8 cellular contexts compared by ENCODE assay signal in the genomic region with DNA sequence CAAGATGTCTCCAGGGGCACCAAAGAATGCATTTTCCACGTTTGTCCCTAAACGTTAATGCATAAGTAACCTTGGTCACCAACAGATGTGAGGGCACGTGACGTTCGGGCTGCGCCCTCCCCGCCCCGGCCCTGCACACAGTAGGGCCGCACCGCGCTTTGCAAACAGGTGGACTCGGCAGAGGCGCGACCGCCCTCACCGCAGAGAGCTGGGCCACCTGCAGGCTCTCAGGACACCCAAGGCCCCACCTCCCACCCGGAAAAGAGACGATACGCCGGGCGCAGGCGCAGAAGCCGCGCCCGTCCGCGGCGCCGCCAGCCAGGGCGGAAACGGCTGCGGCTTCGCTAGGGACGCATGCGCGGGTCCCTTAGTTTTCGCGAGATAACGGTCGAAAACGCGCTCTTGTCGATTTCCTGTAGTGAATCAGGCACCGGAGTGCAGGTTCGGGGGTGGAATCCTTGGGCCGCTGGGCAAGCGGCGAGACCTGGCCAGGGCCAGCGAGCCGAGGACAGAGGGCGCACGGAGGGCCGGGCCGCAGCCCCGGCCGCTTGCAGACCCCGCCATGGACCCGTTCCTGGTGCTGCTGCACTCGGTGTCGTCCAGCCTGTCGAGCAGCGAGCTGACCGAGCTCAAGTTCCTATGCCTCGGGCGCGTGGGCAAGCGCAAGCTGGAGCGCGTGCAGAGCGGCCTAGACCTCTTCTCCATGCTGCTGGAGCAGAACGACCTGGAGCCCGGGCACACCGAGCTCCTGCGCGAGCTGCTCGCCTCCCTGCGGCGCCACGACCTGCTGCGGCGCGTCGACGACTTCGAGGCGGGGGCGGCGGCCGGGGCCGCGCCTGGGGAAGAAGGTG. TPM values are rescaled to one million over a fixed set of nuclear protein-coding genes. Genes with fewer than 3 reads are reported as not detected.
DNase-seq lines count a peak whose midpoint lies in the region; ATAC-seq and TF ChIP-seq lines count a peak whose summit lies in the region.

A gene with protein sequence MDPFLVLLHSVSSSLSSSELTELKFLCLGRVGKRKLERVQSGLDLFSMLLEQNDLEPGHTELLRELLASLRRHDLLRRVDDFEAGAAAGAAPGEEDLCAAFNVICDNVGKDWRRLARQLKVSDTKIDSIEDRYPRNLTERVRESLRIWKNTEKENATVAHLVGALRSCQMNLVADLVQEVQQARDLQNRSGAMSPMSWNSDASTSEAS (plus strand): TSS at position 399 of the 851 bp plus-strand sequence. CDS start 164 bp downstream, at position 563.

- POLR2A ChIA-PET in CD4-positive, alpha-beta memory T cell (lab: Charles Lee; ENCODE audit: partially characterized antibody) = interaction anchor here (0.5 to 2.1 kb wide), 5 partner anchors 9 to 70 kb away, joined by 3 to 22 read pairs (median 3); a partner anchor contains a TSS

- peak; percentile 90 to 92 (median 90) for DNase-seq in CD4-positive, alpha-beta memory T cell
- DNase-seq in HS-27A (ENCODE audit: low read depth) = peak; percentile 88
- DNase-seq in NOMO-1 treated with DMSO at 0.1 percent for 48 hours (lab: John Stamatoyannopoulos, UW; ENCODE audit: unreplicated experiment) = peak; percentile 86
- DNase-seq in activated CD8-positive, alpha-beta memory T cell treated with anti-CD3 and anti-CD28 coated beads, Interleukin-2, amount 10 ng/mL, durations not matched to agents 7 days and 5 days = peak; percentile 95
- peak; percentile 96 for DNase-seq in endodermal cell
- DNase-seq in stimulated activated CD8-positive, alpha-beta memory T cell treated with anti-CD3 and anti-CD28 coated beads, Interleukin-15, amount 100 ng/mL, for 24 hours (ENCODE audit: low read depth) = peak; percentile 75

- CTCF ChIA-PET in CD4-positive, alpha-beta memory T cell (lab: Charles Lee; ENCODE audit: partially characterized antibody) = interaction anchor here (1.0 kb wide), 1 partner anchor 65 kb away, joined by 3 read pairs; no protein-coding TSS in a partner anchor
- CTCF ChIA-PET in activated CD8-positive, alpha-beta memory T cell treated with anti-CD3 and anti-CD28 coated beads, Interleukin-2, amount 10 ng/mL, durations not matched to agents 7 days and 5 days (lab: Charles Lee) = interaction anchor here (0.7 to 1.5 kb wide), 2 partner anchors 67 to 528 kb away, joined by 3 to 4 read pairs; a partner anchor contains a TSS

- peaks cover 24 to 51% (median 36%) of the 10 kb centered on the region in 4 donors for H3K4me1 Mint-ChIP-seq in CD4-positive, alpha-beta memory T cell
- H3K4me1 Mint-ChIP-seq in activated CD8-positive, alpha-beta memory T cell treated with anti-CD3 and anti-CD28 coated beads, Interleukin-2, amount 10 ng/mL, durations not matched to agents 7 days and 5 days = peaks cover 34% of the 10 kb centered on the region
- peaks cover 39% of the 10 kb centered on the region for H3K4me1 Mint-ChIP-seq in endodermal cell

- intact Hi-C loops in CD4-positive, alpha-beta memory T cell (cut with micrococcal nuclease) = loop anchor here (1.0 to 5.0 kb wide), 3 partner anchors 67 to 1249 kb away; a partner anchor contains a TSS

- H3K9me3 Mint-ChIP-seq in CD4-positive, alpha-beta memory T cell = no peaks in the 10 kb centered on the region
- H3K9me3 Mint-ChIP-seq in activated CD8-positive, alpha-beta memory T cell treated with anti-CD3 and anti-CD28 coated beads, Interleukin-2, amount 10 ng/mL, durations not matched to agents 7 days and 5 days (ENCODE audit: low read depth) = no peaks in the 10 kb centered on the region
- H3K9me3 Mint-ChIP-seq in endodermal cell = peaks cover 11% of the 10 kb centered on the region

- no peaks in the 10 kb centered on the region for H3K27me3 ChIP-seq in CD4-positive, alpha-beta memory T cell (ENCODE audit: insufficient read depth, low read length)
- no peaks in the 10 kb centered on the region for H3K27me3 ChIP-seq in endodermal cell (ENCODE audit: control insufficient read depth, insufficient read depth, low read length, poor library complexity, severe bottlenecking)

- no peak for TF ChIP-seq CTCF in endodermal cell (conservative IDR thresholded peaks at IDR 0.05)

- peak within 1 kb of the TSS; percentile 95 for H3K27ac ChIP-seq in CD4-positive, alpha-beta memory T cell (ENCODE audit: low read depth, low read length)
- H3K27ac ChIP-seq in endodermal cell (ENCODE audit: low read depth, low read length) = peak within 1 kb of the TSS; percentile 62
- H3K27ac ChIP-seq in mesodermal cell (ENCODE audit: low read depth, low read length, severe bottlenecking) = peak within 1 kb of the TSS; percentile 91

- peaks cover 48% of the 10 kb centered on the region for H3K4me1 ChIP-seq in CD4-positive, alpha-beta memory T cell (ENCODE audit: insufficient read depth, low read length)
- H3K4me1 ChIP-seq in endodermal cell (ENCODE audit: control insufficient read depth, insufficient read depth, low read length) (peaks cover 30% of the 10 kb centered on the region), mesodermal cell (ENCODE audit: control insufficient read depth, insufficient read depth, low read length, poor library complexity, severe bottlenecking) (peaks cover 21% of the 10 kb centered on the region)

- peaks cover 17 to 43% of the 10 kb centered on the region in 2 donors for H3K36me3 Mint-ChIP-seq in CD4-positive, alpha-beta memory T cell
- H3K36me3 Mint-ChIP-seq in activated CD8-positive, alpha-beta memory T cell treated with anti-CD3 and anti-CD28 coated beads, Interleukin-2, amount 10 ng/mL, durations not matched to agents 7 days and 5 days = peaks cover 35% of the 10 kb centered on the region
- peaks cover 28% of the 10 kb centered on the region for H3K36me3 Mint-ChIP-seq in endodermal cell (ENCODE audit: low read depth)

- peak; percentile 83 for ATAC-seq in GM19452 (IDR thresholded peaks at IDR 0.05; ENCODE audit: unreplicated experiment)
- peak; percentile 74 for ATAC-seq in activated CD8-positive, alpha-beta memory T cell treated with anti-CD3 and anti-CD28 coated beads, Interleukin-2, amount 10 ng/mL, durations not matched to agents 7 days and 5 days

- H3K27me3 Mint-ChIP-seq in CD4-positive, alpha-beta memory T cell = no peaks in the 10 kb centered on the region
- H3K27me3 Mint-ChIP-seq in activated CD8-positive, alpha-beta memory T cell treated with anti-CD3 and anti-CD28 coated beads, Interleukin-2, amount 10 ng/mL, durations not matched to agents 7 days and 5 days = peaks cover 6% of the 10 kb centered on the region
- H3K27me3 Mint-ChIP-seq in endodermal cell (ENCODE audit: insufficient read depth) = no peaks in the 10 kb centered on the region

- WGBS in endodermal cell (ENCODE audit: insufficient coverage in 1 of 2, insufficient read length in 1 of 2), 2 experiments = 1% methylated on average over 46 to 91 of the region's 91 CpGs
- WGBS in mesodermal cell (ENCODE audit: insufficient coverage in 2 of 2), 2 experiments = 0% methylated on average over 68 to 84 of the region's 91 CpGs

- H3K36me3 ChIP-seq in CD4-positive, alpha-beta memory T cell (ENCODE audit: insufficient read depth, low read length) = peaks cover 25% of the 10 kb centered on the region
- peaks cover 26% of the 10 kb centered on the region for H3K36me3 ChIP-seq in endodermal cell (ENCODE audit: control insufficient read depth, insufficient read depth, low read length)
- peaks cover 39% of the 10 kb centered on the region for H3K36me3 ChIP-seq in mesodermal cell (ENCODE audit: control insufficient read depth, insufficient read depth, low read length)

- H3K4me3 Mint-ChIP-seq in CD4-positive, alpha-beta memory T cell = peak within 1 kb of the TSS; percentile 91 to 97 (median 96)
- peak within 1 kb of the TSS; percentile 93 for H3K4me3 Mint-ChIP-seq in activated CD8-positive, alpha-beta memory T cell treated with anti-CD3 and anti-CD28 coated beads, Interleukin-2, amount 10 ng/mL, durations not matched to agents 7 days and 5 days
- peak within 1 kb of the TSS; percentile 90 for H3K4me3 Mint-ChIP-seq in endodermal cell

- no peaks in the 10 kb centered on the region for H3K9me3 ChIP-seq in CD4-positive, alpha-beta memory T cell (ENCODE audit: control insufficient read depth in 1 of 2, low read length in 2 of 2)
- H3K9me3 ChIP-seq in endodermal cell (ENCODE audit: control insufficient read depth, low read length) (peaks cover 12% of the 10 kb centered on the region), mesodermal cell (ENCODE audit: control insufficient read depth, low read length) (no peaks in the 10 kb centered on the region)

- peak within 1 kb of the TSS; percentile 90 to 100 for H3K4me3 ChIP-seq in CD4-positive, alpha-beta memory T cell (ENCODE audit: low read length in 2 of 2)
- H3K4me3 ChIP-seq in endodermal cell (ENCODE audit: low read length) (peak within 1 kb of the TSS; percentile 95), mesodermal cell (ENCODE audit: extremely low read depth, insufficient read depth, low read length, poor library complexity, severe bottlenecking) (peak within 1 kb of the TSS; percentile 97)

- H3K9ac ChIP-seq in endodermal cell (ENCODE audit: extremely low read depth, low read length, poor library complexity, severe bottlenecking) = peak within 1 kb of the TSS; percentile 97

- H3K27ac Mint-ChIP-seq in CD4-positive, alpha-beta memory T cell = peak within 1 kb of the TSS; percentile 95 to 100 (median 98)
- peak within 1 kb of the TSS; percentile 99 for H3K27ac Mint-ChIP-seq in activated CD8-positive, alpha-beta memory T cell treated with anti-CD3 and anti-CD28 coated beads, Interleukin-2, amount 10 ng/mL, durations not matched to agents 7 days and 5 days
- H3K27ac Mint-ChIP-seq in endodermal cell = peak within 1 kb of the TSS; percentile 95

RNA-seq across cellular contexts. Expression of the gene that starts here (rescaled TPM):
- total RNA-seq in CD4-positive, alpha-beta memory T cell = 10 to 100 TPM; 43.6 to 48.0 TPM
- polyA plus RNA-seq in CD4-positive, alpha-beta memory T cell = 10 to 100 TPM; 19.2 to 24.7 TPM
- 10 to 100 TPM; 37.4 to 41.4 TPM for total RNA-seq in activated CD8-positive, alpha-beta memory T cell treated with anti-CD3 and anti-CD28 coated beads, Interleukin-2, amount 10 ng/mL, durations not matched to agents 7 days and 5 days
- total RNA-seq in endodermal cell = 10 to 100 TPM; 50.6 to 53.1 TPM
- 24.4 TPM for polyA plus RNA-seq in endodermal cell (2013, experiment 1 of 2)
- polyA plus RNA-seq in endodermal cell (2013, experiment 2 of 2) = 22.4 TPM
- polyA plus RNA-seq in mesodermal cell (2013, experiment 1 of 2) = 35.4 TPM
- 32.2 TPM for polyA plus RNA-seq in mesodermal cell (2013, experiment 2 of 2)

Comparison
In these comparisons a context has a peak if more than half of its experiments do, and no peak if none do; other contexts are left out.
1. Peak in every context shown above with its lines: DNase-seq, ATAC-seq, H3K4me3 ChIP-seq and H3K27ac ChIP-seq.